In genomic region chr6:123802351-123802696, GRCh38 we compare ENCODE assay signal across 8 cellular contexts. TPM values are rescaled to one million over a fixed set of nuclear protein-coding genes. Genes with fewer than 3 reads are reported as not detected.
DNase-seq lines count a peak whose midpoint lies in the region; ATAC-seq and TF ChIP-seq lines count a peak whose summit lies in the region.

No MANE protein-coding gene starts in this region.

- no peaks in the 10 kb centered on the region for H3F3A ChIP-seq in SK-N-SH (replicated peaks; ENCODE audit: insufficient read depth)

- no peak for TF ChIP-seq EP300 in SK-N-SH (IDR thresholded peaks at IDR 0.05; ENCODE audit: borderline replicate concordance in 1 of 2, low read depth in 1 of 2, low read length in 1 of 2)

- H3K9me2 ChIP-seq in SK-N-SH: no peaks in the 10 kb centered on the region

- H3K9ac ChIP-seq in SK-N-SH: no peak overlapping the region

- H3K27ac ChIP-seq in SK-N-SH (ENCODE audit: low read depth in 2 of 2, low read length in 1 of 2): no peak overlapping the region

- H3K27me3 ChIP-seq in SK-N-SH (ENCODE audit: insufficient read depth) (peaks cover 34% of the 10 kb centered on the region), neuron (ENCODE audit: insufficient read depth, low read length) (no peaks in the 10 kb centered on the region)

- H3K36me3 ChIP-seq in SK-N-SH (replicated peaks in 1 of 2; ENCODE audit: control insufficient read depth in 1 of 2, insufficient read depth in 2 of 2, low read length in 1 of 2) (no peaks in the 10 kb centered on the region), neuron (ENCODE audit: insufficient read depth, low read length) (no peaks in the 10 kb centered on the region)

- TF ChIP-seq CTCF in SK-N-SH (IDR thresholded peaks at IDR 0.05): no peak

- no peak for DNase-seq in SK-N-SH
- DNase-seq in NCI-H1105 treated with DMSO at 0.1 percent for 48 hours (lab: John Stamatoyannopoulos, UW): no peak
- no peak for DNase-seq in GF-D8 (lab: John Stamatoyannopoulos, UW)
- no peak for DNase-seq in stimulated activated CD4-positive, alpha-beta T cell treated with anti-CD3 and anti-CD28 coated beads, Interleukin-12 subunit alpha, Interleukin-12 subunit beta, amount 100 ng/mL, for 4 hours

- TF ChIP-seq RAD21 in SK-N-SH (IDR thresholded peaks at IDR 0.05; ENCODE audit: low read length): no peak

- peak overlapping the region; percentile 84 for H3K4me2 ChIP-seq in SK-N-SH

- H3K79me2 ChIP-seq in SK-N-SH (ENCODE audit: insufficient read depth): no peaks in the 10 kb centered on the region

- ATAC-seq in GM18858 (IDR thresholded peaks at IDR 0.05; ENCODE audit: unreplicated experiment) (peak; percentile 12), HG02588 (IDR thresholded peaks at IDR 0.05; ENCODE audit: unreplicated experiment) (peak; percentile 13), HG03108 (IDR thresholded peaks at IDR 0.05; ENCODE audit: unreplicated experiment) (no peak)

- POLR2A ChIA-PET in SK-N-SH (lab: Yijun Ruan, JAX): no interaction called here

- CTCF ChIA-PET in SK-N-SH (lab: Yijun Ruan, JAX): interaction anchor here (0.7 to 2.4 kb wide), 23 partner anchors 8 to 1055 kb away, joined by 3 to 19 read pairs (median 4); no protein-coding TSS in a partner anchor

- WGBS in SK-N-SH (ENCODE audit: low lambda C conversion rate): 0% methylated on average over 6 of the region's 6 CpGs

- H3K4me3 ChIP-seq in SK-N-SH (ENCODE audit: low read depth in 2 of 2, low read length in 1 of 2) (peak overlapping the region in 1 of 2 experiments; percentile 50; a peak in 1 of 4 replicates), neuron (ENCODE audit: low read length) (peak overlapping the region; percentile 70)

- no peaks in the 10 kb centered on the region; a peak in 1 of 4 replicates for H3K4me1 ChIP-seq in SK-N-SH (ENCODE audit: control insufficient read depth in 1 of 2, insufficient read depth in 2 of 2, low read depth in 1 of 2, low read length in 1 of 2)
- H3K4me1 ChIP-seq in neuron (ENCODE audit: insufficient read depth, low read length): peaks cover 13% of the 10 kb centered on the region

- H3K9me3 ChIP-seq in SK-N-SH: no peaks in the 10 kb centered on the region
- H3K9me3 ChIP-seq in neuron (ENCODE audit: low read length): no peaks in the 10 kb centered on the region

- H2AFZ ChIP-seq in SK-N-SH (ENCODE audit: low read depth) (no peak overlapping the region; the same call in 1 of the 2 replicates), neuron (ENCODE audit: low read depth, low read length) (peak overlapping the region; percentile 92)

- H4K20me1 ChIP-seq in SK-N-SH (ENCODE audit: insufficient read depth): no peaks in the 10 kb centered on the region

TF ChIP-seq in SK-N-SH, 30 proteins besides CTCF, POLR2A, EP300 and RAD21:
- TF ChIP-seq ZBTB33 (IDR thresholded peaks at IDR 0.05; ENCODE audit: borderline replicate concordance, low read depth) (no peak), SMC3 (IDR thresholded peaks at IDR 0.05; ENCODE audit: low read depth, low read length) (no peak), FOXJ3 (CRISPR knock-in tag; IDR thresholded peaks at IDR 0.05) (no peak), MXI1 (IDR thresholded peaks at IDR 0.05; ENCODE audit: low read depth, low read length) (no peak), FOSL2 (IDR thresholded peaks at IDR 0.05; ENCODE audit: borderline replicate concordance, low read depth) (no peak), RCOR1 (IDR thresholded peaks at IDR 0.05; ENCODE audit: low read length) (no peak), GATA2 (CRISPR knock-in tag; IDR thresholded peaks at IDR 0.05) (no peak)

RNA-seq across cellular contexts. Expression of gene NKAIN2, which starts 1.3 kb away (rescaled TPM):
- not detected in 2 replicates for polyA plus RNA-seq in SK-N-SH (2012; rRNA removed)
- polyA plus RNA-seq in SK-N-SH (2012; cell fraction: cytosol; rRNA removed): not detected in 2 replicates
- not detected in 2 replicates for polyA plus RNA-seq in SK-N-SH (2012; cell fraction: nucleus; rRNA removed)
